Comparison of ENCODE assay signal across 16 cellular contexts in the genomic region with DNA sequence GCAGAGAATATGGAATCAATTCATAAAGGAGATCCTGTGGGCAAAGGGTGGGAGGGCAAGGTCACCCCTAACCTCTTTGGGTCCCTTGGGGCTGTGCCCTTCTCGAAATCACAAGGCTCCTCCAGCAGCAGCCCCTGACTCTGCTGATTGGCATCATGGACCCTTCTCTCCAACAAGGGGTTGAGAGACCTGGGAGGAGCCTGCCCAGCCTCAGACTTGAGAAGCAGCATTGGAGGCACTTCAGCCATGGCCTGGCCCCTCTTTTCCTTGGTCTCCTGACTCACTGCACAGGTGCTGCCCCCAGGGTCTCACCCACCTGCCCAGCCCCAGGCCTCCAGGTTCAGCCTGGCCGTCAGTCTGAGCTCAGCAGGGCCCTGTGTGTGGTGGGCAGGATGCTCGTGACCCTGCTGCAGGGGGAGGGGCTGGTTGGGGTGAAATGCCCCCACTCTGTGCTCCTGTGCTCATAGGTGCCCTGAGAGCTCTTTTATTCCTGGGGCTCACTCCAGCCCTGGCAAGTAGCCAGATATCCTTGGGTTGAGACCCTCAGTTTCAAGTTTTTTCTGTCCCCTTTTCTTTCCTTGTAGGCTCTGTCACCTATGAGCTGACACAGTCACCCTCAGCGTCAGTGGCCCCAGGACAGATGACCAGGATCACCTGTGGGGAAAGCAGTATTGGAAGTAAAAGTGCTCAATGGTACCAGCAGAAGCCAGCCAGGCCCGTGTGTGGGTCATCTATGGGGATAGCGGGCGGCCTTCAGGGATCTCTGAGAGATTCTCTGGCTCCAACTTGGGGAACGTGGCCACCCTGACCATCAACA.
"Had no signal": no experiment of that assay in that cellular context is flagged by ENCODE, and none has a peak within 500 bp of the region (broad histone marks: within the 10 kb centered on the region; RNA-seq: fewer than 3 reads in every experiment).

No MANE protein-coding gene starts in this region.

- H3K4me3 Mint-ChIP-seq: activated CD8-positive, alpha-beta T cell treated with anti-CD3 and anti-CD28 coated beads for 36 hours; activated naive CD4-positive, alpha-beta T cell treated with anti-CD3 and anti-CD28 coated beads for 36 hours; neural crest cell; stimulated activated naive CD8-positive, alpha-beta T cell treated with anti-CD3 and anti-CD28 coated beads, Interleukin-15, amount 100 ng/mL, for 72 hours; type B pancreatic cell had no signal

- H3K27me3 ChIP-seq: cardiac muscle cell, colonic mucosa, ovary had no signal

- DNase-seq: activated CD4-positive, alpha-beta T cell treated with anti-CD3 and anti-CD28 coated beads for 48 hours; activated CD8-positive, alpha-beta T cell treated with anti-CD3 and anti-CD28 coated beads for 36 hours; activated naive CD4-positive, alpha-beta T cell treated with anti-CD3 and anti-CD28 coated beads for 36 hours; colonic mucosa; effector CD8-positive, alpha-beta T cell; foreskin fibroblast; hippocampal formation; ovary; stimulated activated naive CD8-positive, alpha-beta T cell treated with anti-CD3 and anti-CD28 coated beads, Interleukin-15, amount 100 ng/mL, for 72 hours; T-helper 1 cell had no signal

- H3K27me3 Mint-ChIP-seq: activated CD8-positive, alpha-beta T cell treated with anti-CD3 and anti-CD28 coated beads for 36 hours; stimulated activated naive CD8-positive, alpha-beta T cell treated with anti-CD3 and anti-CD28 coated beads, Interleukin-15, amount 100 ng/mL, for 72 hours had no signal

- H3K27ac ChIP-seq: cardiac muscle cell, colonic mucosa, ovary, SK-N-MC had no signal

- H3K4me1 ChIP-seq: colonic mucosa had no signal

- H3K36me3 Mint-ChIP-seq: type B pancreatic cell had no signal

- H3K4me1 Mint-ChIP-seq: neural crest cell had no signal

- ATAC-seq: activated CD8-positive, alpha-beta T cell treated with anti-CD3 and anti-CD28 coated beads for 36 hours; sciatic nerve; stimulated activated naive CD8-positive, alpha-beta T cell treated with anti-CD3 and anti-CD28 coated beads, Interleukin-15, amount 100 ng/mL, for 72 hours had no signal

- H3K27ac Mint-ChIP-seq: activated CD8-positive, alpha-beta T cell treated with anti-CD3 and anti-CD28 coated beads for 36 hours; activated naive CD4-positive, alpha-beta T cell treated with anti-CD3 and anti-CD28 coated beads for 36 hours; activated T-helper 2 cell treated with anti-CD3 and anti-CD28 coated beads, Interferon-gamma antibody, Interleukin-2, Interleukin-4, amounts not matched to agents 10 μg/mL and 5 μg/mL and 100 μg/mL, durations not matched to agents 14 hours and 24 hours and 36 hours; stimulated activated naive CD8-positive, alpha-beta T cell treated with anti-CD3 and anti-CD28 coated beads, Interleukin-15, amount 100 ng/mL, for 72 hours; type B pancreatic cell had no signal

- H3K9me3 Mint-ChIP-seq: activated CD8-positive, alpha-beta T cell treated with anti-CD3 and anti-CD28 coated beads for 36 hours; activated naive CD4-positive, alpha-beta T cell treated with anti-CD3 and anti-CD28 coated beads for 36 hours; activated T-helper 2 cell treated with anti-CD3 and anti-CD28 coated beads, Interferon-gamma antibody, Interleukin-2, Interleukin-4, amounts not matched to agents 10 μg/mL and 5 μg/mL and 100 μg/mL, durations not matched to agents 14 hours and 24 hours and 36 hours; neural crest cell; stimulated activated naive CD8-positive, alpha-beta T cell treated with anti-CD3 and anti-CD28 coated beads, Interleukin-15, amount 100 ng/mL, for 72 hours; type B pancreatic cell had no signal

- H3K9me3 ChIP-seq: colonic mucosa, ovary had no signal

- H3K4me3 ChIP-seq: cardiac muscle cell, colonic mucosa, ovary, SK-N-MC had no signal

- H3K36me3 ChIP-seq: cardiac muscle cell, colonic mucosa, ovary had no signal
